In the genomic region with DNA sequence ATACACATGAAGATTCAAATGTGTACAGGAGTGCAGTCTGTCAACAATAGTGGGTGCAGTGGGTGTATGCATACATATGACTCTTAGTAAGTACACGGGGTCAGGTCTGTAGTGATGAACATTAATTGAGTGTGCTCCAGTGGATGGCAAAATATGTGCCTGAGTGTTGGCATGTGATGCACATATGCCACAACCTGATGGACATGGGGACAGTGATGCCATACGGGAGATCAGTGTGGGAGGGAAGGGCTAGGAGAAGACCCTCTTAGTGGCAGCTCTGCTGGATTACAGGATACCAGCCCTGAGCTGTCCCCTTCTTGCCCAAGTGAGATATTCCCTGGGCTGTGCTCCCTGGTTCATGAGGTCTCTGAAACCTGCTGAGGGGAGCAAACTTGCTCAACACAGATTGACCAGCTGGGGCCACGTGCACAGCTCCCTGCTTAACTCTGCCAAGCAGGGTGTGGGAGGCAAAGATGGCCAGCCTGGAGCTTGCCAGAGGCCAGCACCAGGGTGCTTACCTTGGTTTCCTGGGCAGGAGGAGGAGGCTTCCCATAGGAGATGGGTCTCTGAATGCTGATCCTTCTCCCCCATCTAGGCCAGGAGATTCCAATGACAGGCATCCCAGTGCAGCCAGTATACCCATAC, we compare ENCODE assay signal across 19 cellular contexts. TPM values are rescaled to one million over a fixed set of nuclear protein-coding genes. Genes with fewer than 3 reads are reported as not detected.
DNase-seq lines count a peak whose midpoint lies in the region; ATAC-seq, FAIRE-seq and TF ChIP-seq lines count a peak whose summit lies in the region.
"Had no signal": no experiment of that assay in that cellular context is flagged by ENCODE, and none has a peak within 500 bp of the region (broad histone marks: within the 10 kb centered on the region; RNA-seq: fewer than 3 reads in every experiment).

No MANE protein-coding gene starts in this region.

- H3K27me3 ChIP-seq in H1 (replicated peaks in 1 of 4; ENCODE audit: control insufficient read depth in 3 of 4, extremely low read depth in 1 of 4, insufficient read depth in 3 of 4, low read length in 3 of 4) (peaks cover 0 to 10% (median 6%) of the 10 kb centered on the region in 4 experiments; a peak in 4 of 7 replicates), psoas muscle (ENCODE audit: insufficient read depth in 3 of 3, low read length in 2 of 3) (no peaks in the 10 kb centered on the region), tibial artery (no peaks in the 10 kb centered on the region), left ventricle myocardium inferior (ENCODE audit: low read depth) (no peaks in the 10 kb centered on the region)

- H3K23me2 ChIP-seq in H1 (ENCODE audit: low read depth, low read length) = peaks cover 14% of the 10 kb centered on the region

- TF ChIP-seq RAD21 in H1 (IDR thresholded peaks at IDR 0.05 in 1 of 2, conservative IDR thresholded peaks at IDR 0.05 in 1 of 2; ENCODE audit: low read depth in 2 of 2, low read length in 2 of 2) = no peak

- no peak overlapping the region for H2BK15ac ChIP-seq in H1 (ENCODE audit: low read length)

- 80% methylated on average over 3 of the region's 3 CpGs; no CpG with 5 or more reads in 1 of the 2 experiments for WGBS in H1 (ENCODE audit: extremely low coverage in 1 of 2, insufficient coverage in 1 of 2, insufficient read length in 1 of 2, insufficient replicate concordance in 2 of 2, low coverage in 1 of 2, low lambda C conversion rate in 2 of 2, missing lambda C conversion rate in 1 of 2), 2 experiments
- 26 to 59% (median 36%) methylated on average over 3 of the region's 3 CpGs for WGBS in psoas muscle, 3 donors

- peak overlapping the region; percentile 2; the same call in 1 of the 2 replicates for H2BK12ac ChIP-seq in H1 (ENCODE audit: low read depth, low read length)

- H3K4me2 ChIP-seq in H1 (ENCODE audit: insufficient read depth in 1 of 2, low read depth in 2 of 2, low read length in 2 of 2) = no peak overlapping the region

- H3K79me1 ChIP-seq in H1 (ENCODE audit: low read depth, low read length) = no peaks in the 10 kb centered on the region

- H3K27ac ChIP-seq in H1 (ENCODE audit: low read depth, low read length) = no peak overlapping the region
- H3K27ac ChIP-seq in psoas muscle = peak overlapping the region; percentile 95
- peak overlapping the region; percentile 76 to 95 for H3K27ac ChIP-seq in tibial artery
- H3K27ac ChIP-seq in left ventricle myocardium inferior (replicated peaks) = no peak overlapping the region
- H3K27ac ChIP-seq: C4-2B, SK-N-MC had no signal

- H4K20me1 ChIP-seq in H1 (replicated peaks in 1 of 2; ENCODE audit: control insufficient read depth in 1 of 2, insufficient read depth in 2 of 2, low read length in 2 of 2) = no peaks in the 10 kb centered on the region

- DNase-seq in HTR-8/SVneo (ENCODE audit: insufficient read length, low spot score) = no peak
- DNase-seq in H1 (ENCODE audit: low read depth in 1 of 2, low spot score in 2 of 2) = no peak
- DNase-seq in psoas muscle = no peak
- peak; percentile 15 to 70 for DNase-seq in tibial artery
- no peak for DNase-seq in NCI-H774 (lab: John Stamatoyannopoulos, UW)
- no peak for DNase-seq in NCI-H82 (lab: John Stamatoyannopoulos, UW)
- DNase-seq in left ventricle myocardium inferior = no peak
- DNase-seq: HCEC 1CT, KG1, NCI-H1436, NCI-H2029, NCI-H2171 had no signal

- no peak overlapping the region for H2AFZ ChIP-seq in H1 (ENCODE audit: low read length)

- H3K36me3 ChIP-seq in H1 (ENCODE audit: control insufficient read depth in 2 of 4, insufficient read depth in 4 of 4, low read length in 3 of 4) = no peaks in the 10 kb centered on the region
- H3K36me3 ChIP-seq in psoas muscle (ENCODE audit: insufficient read depth in 1 of 2, low read depth in 1 of 2) = peaks cover 0 to 18% of the 10 kb centered on the region in 2 donors
- H3K36me3 ChIP-seq in tibial artery = peaks cover 0 to 8% (median 0%) of the 10 kb centered on the region in 3 donors
- H3K36me3 ChIP-seq in left ventricle myocardium inferior = peaks cover 10% of the 10 kb centered on the region

- H3K4me3 ChIP-seq in H1 (ENCODE audit: extremely low read depth in 1 of 4, insufficient read depth in 2 of 4, low read depth in 3 of 4, low read length in 4 of 4) (no peak overlapping the region), psoas muscle (peak overlapping the region; percentile 79), tibial artery (no peak overlapping the region), left ventricle myocardium inferior (no peak overlapping the region)
- H3K4me3 ChIP-seq: SK-N-MC had no signal

- no peak overlapping the region for H4K91ac ChIP-seq in H1 (replicated peaks; ENCODE audit: insufficient read length, low read length)

- H4K8ac ChIP-seq in H1 (ENCODE audit: extremely low read depth, insufficient read depth, low read length) = no peak overlapping the region

- H3K14ac ChIP-seq in H1 (ENCODE audit: insufficient read length) = no peak overlapping the region

- H3K56ac ChIP-seq in H1 (replicated peaks; ENCODE audit: insufficient read length, low read depth, low read length) = no peak overlapping the region

- H4K5ac ChIP-seq in H1 (ENCODE audit: insufficient read length, low read depth, low read length) = no peak overlapping the region

- intact Hi-C loops in psoas muscle (cut with DNase I) (loop anchor here in 1 of 2 donors (10.0 kb wide), 1 partner anchor 244 kb away; no protein-coding TSS in a partner anchor), tibial artery (cut with DNase I; ENCODE audit: low total_unique reads) (no loop called here), left ventricle myocardium inferior (cut with micrococcal nuclease) (no loop called here)

- H2AK5ac ChIP-seq in H1 (ENCODE audit: low read depth, low read length) = no peak overlapping the region

- H3K4ac ChIP-seq in H1 (replicated peaks; ENCODE audit: insufficient read length, low read depth, low read length) = no peak overlapping the region

- ATAC-seq in psoas muscle (peak in 1 of 4 donors; percentile 21), HG03442 (IDR thresholded peaks at IDR 0.05; ENCODE audit: unreplicated experiment) (no peak)
- ATAC-seq: Panc1, Right ventricle myocardium inferior had no signal

- H2BK5ac ChIP-seq in H1 (ENCODE audit: low read depth, low read length) = no peak overlapping the region

- peak; percentile 89 for FAIRE-seq in HTR-8/SVneo (lab: Jason Lieb, UNC)
- no peak for FAIRE-seq in H1 (lab: Jason Lieb, UNC)

- H3K9ac ChIP-seq in H1 (replicated peaks in 1 of 4; ENCODE audit: extremely low read depth in 1 of 4, low read depth in 3 of 4, low read length in 3 of 4) = no peak overlapping the region

- no peak overlapping the region for H2BK20ac ChIP-seq in H1 (ENCODE audit: low read length)

- no peak for TF ChIP-seq CTCF in H1 (IDR thresholded peaks at IDR 0.05; ENCODE audit: control extremely low read depth in 1 of 3, insufficient read depth in 1 of 3, low read depth in 1 of 3, low read length in 3 of 3)
- TF ChIP-seq CTCF in psoas muscle (IDR thresholded peaks at IDR 0.05) = no peak
- TF ChIP-seq CTCF in tibial artery (IDR thresholded peaks at IDR 0.05) = no peak
- TF ChIP-seq CTCF in left ventricle myocardium inferior (IDR thresholded peaks at IDR 0.05; ENCODE audit: borderline replicate concordance) = no peak

- CTCF ChIA-PET in H1 (lab: Charles Lee; ENCODE audit: partially characterized antibody) = interaction anchor here (1.2 to 14.8 kb wide), 4 partner anchors 12 to 81 kb away, joined by 4 to 244 read pairs (median 76); no protein-coding TSS in a partner anchor

- H2BK120ac ChIP-seq in H1 (replicated peaks; ENCODE audit: low read depth, low read length) = no peak overlapping the region

- no peaks in the 10 kb centered on the region for H3K79me2 ChIP-seq in H1 (ENCODE audit: control insufficient read depth in 1 of 2, insufficient read depth in 2 of 2, low read length in 2 of 2)

- H3K4me1 ChIP-seq in H1 (replicated peaks in 1 of 4; ENCODE audit: control insufficient read depth in 3 of 4, insufficient read depth in 4 of 4, low read length in 3 of 4) = peaks cover 3 to 30% (median 23%) of the 10 kb centered on the region in 4 experiments
- peaks cover 68% of the 10 kb centered on the region for H3K4me1 ChIP-seq in psoas muscle
- H3K4me1 ChIP-seq in tibial artery = peaks cover 0 to 78% (median 50%) of the 10 kb centered on the region in 4 donors
- H3K4me1 ChIP-seq in left ventricle myocardium inferior = peaks cover 54% of the 10 kb centered on the region

- no peaks in the 10 kb centered on the region for H3K9me3 ChIP-seq in H1 (ENCODE audit: insufficient read depth in 2 of 2, low read depth in 1 of 2, low read length in 1 of 2)
- no peaks in the 10 kb centered on the region for H3K9me3 ChIP-seq in psoas muscle
- H3K9me3 ChIP-seq in tibial artery = no peaks in the 10 kb centered on the region
- no peaks in the 10 kb centered on the region for H3K9me3 ChIP-seq in left ventricle myocardium inferior (replicated peaks)

- no peak for TF ChIP-seq EP300 in H1 (IDR thresholded peaks at IDR 0.05; ENCODE audit: borderline replicate concordance in 1 of 2, low read depth in 2 of 2, low read length in 2 of 2)

- POLR2A ChIA-PET in H1 (lab: Charles Lee; ENCODE audit: partially characterized antibody) = interaction anchor here (1.3 to 9.6 kb wide), 2 partner anchors 10 to 17 kb away, joined by 3 to 117 read pairs; no protein-coding TSS in a partner anchor

- no peak for TF ChIP-seq POLR2A in H1 (IDR thresholded peaks at IDR 0.05; ENCODE audit: control extremely low read depth in 1 of 2, low read depth in 2 of 2, low read length in 2 of 2)

- H3K18ac ChIP-seq in H1 (ENCODE audit: extremely low read depth, low read length) = no peak overlapping the region

- H3K23ac ChIP-seq in H1 (ENCODE audit: insufficient read length) = no peak overlapping the region

RNA-seq across cellular contexts. Expression of a gene that starts 2.2 kb away (rescaled TPM):
- 7.8 and 9.0 TPM in 2 replicates for total RNA-seq in H1 (2021; fragmentation: NEBNext Ultra II Directional; extraction: Animal tissue kit (Norgen Biotek cat#: 25700))
- polyA plus RNA-seq in H1 (2011; rRNA removed) = 28.9 and 36.0 TPM in 2 replicates
- 17.8 TPM for polyA plus RNA-seq in H1 (2011; cell fraction: cytosol; rRNA removed)
- polyA plus RNA-seq in H1 (2011; cell fraction: nucleus; rRNA removed) = 22.1 TPM
- polyA plus RNA-seq in H1 (2012, experiment 1 of 2) = 5.1 to 13.0 TPM (median 12.0 TPM) in 4 replicates
- polyA plus RNA-seq in H1 (2012, experiment 2 of 2) = 15.8 TPM
- polyA plus RNA-seq in H1 (2013, experiment 1 of 2) = 8.7 TPM
- 9.9 TPM for polyA plus RNA-seq in H1 (2013, experiment 2 of 2)
- polyA minus RNA-seq in H1 (2011; rRNA and poly(A)+ RNA removed) = 7.3 and 7.7 TPM in 2 replicates
- polyA minus RNA-seq in H1 (2011; cell fraction: cytosol; rRNA and poly(A)+ RNA removed) = 5.1 TPM
- polyA minus RNA-seq in H1 (2011; cell fraction: nucleus; rRNA and poly(A)+ RNA removed) = 2.7 TPM
- total RNA-seq in psoas muscle = 100 to 1,000 TPM; 105 to 157 (median 137) TPM
- polyA plus RNA-seq in psoas muscle = 100 to 1,000 TPM in 2 of 3 donors, 10 to 100 TPM in 1; 74.8 to 264 (median 151) TPM
- 191 TPM for total RNA-seq in left ventricle myocardium inferior

RNA-seq across cellular contexts. Expression of a gene that starts 55.4 kb away (rescaled TPM):
- 0.82 and 1.4 TPM in 2 replicates for total RNA-seq in H1 (2021; fragmentation: NEBNext Ultra II Directional; extraction: Animal tissue kit (Norgen Biotek cat#: 25700))
- polyA plus RNA-seq in H1 (2011; rRNA removed) = 0.77 and 1.3 TPM in 2 replicates
- polyA plus RNA-seq in H1 (2011; cell fraction: cytosol; rRNA removed) = 1.4 TPM
- polyA plus RNA-seq in H1 (2011; cell fraction: nucleus; rRNA removed) = 2.4 TPM
- polyA plus RNA-seq in H1 (2012, experiment 1 of 2) = 1.6 to 1.8 TPM (median 1.6 TPM) in 4 replicates
- 0.73 TPM for polyA plus RNA-seq in H1 (2012, experiment 2 of 2)
- polyA plus RNA-seq in H1 (2013, experiment 1 of 2) = 0.77 TPM
- polyA plus RNA-seq in H1 (2013, experiment 2 of 2) = 0.61 TPM
- 2.2 and 3.1 TPM in 2 replicates for polyA minus RNA-seq in H1 (2011; rRNA and poly(A)+ RNA removed)
- polyA minus RNA-seq in H1 (2011; cell fraction: cytosol; rRNA and poly(A)+ RNA removed) = 0.73 TPM
- polyA minus RNA-seq in H1 (2011; cell fraction: nucleus; rRNA and poly(A)+ RNA removed) = 2.1 TPM
- total RNA-seq in psoas muscle = 10 to 100 TPM; 12.8 to 45.4 (median 24.6) TPM
- 10 to 100 TPM in 2 of 3 donors, 1 to 10 TPM in 1; 4.9 to 15.5 (median 11.4) TPM for polyA plus RNA-seq in psoas muscle
- total RNA-seq in left ventricle myocardium inferior = 9.2 TPM
- total RNA-seq: Daoy, NCI-H460 had no signal

Comparison
In these comparisons a context has a peak if more than half of its experiments do, and no peak if none do; other contexts are left out.
1. DNase-seq: peak in tibial artery (2 of 2); none in HTR-8/SVneo (single experiment), H1 (0 of 2), psoas muscle (0 of 2), NCI-H774 (single experiment), NCI-H82 (single experiment) and left ventricle myocardium inferior (single experiment).
2. H3K27ac ChIP-seq: peak in psoas muscle (single experiment) and tibial artery (2 of 2); none in H1 (single experiment) and left ventricle myocardium inferior (single experiment).
3. RNA of a gene that starts 2.2 kb away (total RNA-seq): 191 TPM in left ventricle myocardium inferior (single experiment) and 105 to 157 TPM in psoas muscle; 7.8 to 9.0 TPM in H1; every median in the first group is over 10 times any median in the second.